ENCODE assay signal across 20 cellular contexts in the genomic region with DNA sequence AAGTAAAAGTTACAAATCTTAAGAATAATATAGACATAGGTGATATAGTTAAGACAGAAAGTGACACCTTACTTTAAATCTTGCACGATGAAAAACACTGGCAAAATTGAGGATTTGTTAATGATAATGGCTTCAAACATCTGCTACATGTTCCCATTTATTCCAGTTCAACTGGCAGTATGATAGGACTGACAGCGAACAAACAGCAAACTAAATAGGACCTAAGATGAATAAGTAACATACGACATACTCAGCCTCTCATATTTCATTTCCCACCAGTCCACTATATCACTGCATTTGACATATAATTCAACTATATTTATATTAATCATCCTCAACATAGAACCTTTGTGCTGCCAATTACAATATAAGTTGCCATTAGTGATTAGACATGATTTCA. TPM values are rescaled to one million over a fixed set of nuclear protein-coding genes. Genes with fewer than 3 reads are reported as not detected.
"Had no signal": no experiment of that assay in that cellular context is flagged by ENCODE, and none has a peak within 500 bp of the region (broad histone marks: within the 10 kb centered on the region; RNA-seq: fewer than 3 reads in every experiment).

No MANE protein-coding gene starts in this region.

- H3K27ac ChIP-seq: epithelial cell of prostate, esophagus muscularis mucosa, gastrocnemius medialis, neural progenitor cell, ovary, right atrium auricular region, sigmoid colon, skin epidermis had no signal

- H3K4me3 ChIP-seq: esophagus muscularis mucosa, gastrocnemius medialis, lung, neural progenitor cell, ovary, right atrium auricular region, sigmoid colon, skin epidermis had no signal

- DNase-seq: cortex of kidney; effector memory CD4-positive, alpha-beta T cell; gastrocnemius medialis; kidney; left colon; left ventricle myocardium superior; nucleus accumbens; ovary; sigmoid colon; stimulated activated CD4-positive, alpha-beta T cell treated with anti-CD3 and anti-CD28 coated beads, Interleukin-2, amount 100 ng/mL, for 24 hours; stimulated activated CD4-positive, alpha-beta T cell treated with anti-CD3 and anti-CD28 coated beads, Interleukin-4, amount 100 ng/mL, for 4 hours; stimulated activated naive B cell treated with anti-CD40 and anti-IgM and Interleukin-4, amounts not matched to agents 10 μg/mL and 1 μg/mL and 100 μg/mL, for 72 hours; stimulated activated naive CD8-positive, alpha-beta T cell treated with anti-CD3 and anti-CD28 coated beads, Interleukin-15, amount 100 ng/mL, for 72 hours had no signal

- H3K27me3 ChIP-seq: ovary, right atrium auricular region had no signal

RNA-seq across cellular contexts. Expression of gene ACVR1C, which starts 36.3 kb away (rescaled TPM):
- polyA plus RNA-seq: immature natural killer cell had no signal
